In genomic region chr5:73857446-73857845, GRCh38 we compare ENCODE assay signal across 27 cellular contexts.
"Had no signal": no experiment of that assay in that cellular context is flagged by ENCODE, and none has a peak within 500 bp of the region (broad histone marks: within the 10 kb centered on the region; RNA-seq: fewer than 3 reads in every experiment).

No MANE protein-coding gene starts in this region.

- H3K27me3 Mint-ChIP-seq: progenitor cell of endocrine pancreas had no signal

- H3K4me3 Mint-ChIP-seq: dendritic cell treated with granulocyte-macrophage colony-stimulating factor and Interleukin-4, amounts not matched to agents 40 ng/mL and 50 ng/mL, for 4 days; naive thymus-derived CD4-positive, alpha-beta T cell; nephron; neural progenitor cell; stimulated activated naive CD8-positive, alpha-beta T cell treated with anti-CD3 and anti-CD28 coated beads, Interleukin-15, amount 100 ng/mL, for 72 hours had no signal

- H2AFZ ChIP-seq: neural progenitor cell, parathyroid adenoma had no signal

- H3K4me1 Mint-ChIP-seq: nephron; neural progenitor cell; stimulated activated naive CD8-positive, alpha-beta T cell treated with anti-CD3 and anti-CD28 coated beads, Interleukin-15, amount 100 ng/mL, for 72 hours had no signal

- H3K36me3 ChIP-seq: colonic mucosa, heart right ventricle, left lung, lower lobe of right lung, neural progenitor cell had no signal

- H3K4me3 ChIP-seq: colonic mucosa, esophagus squamous epithelium, heart right ventricle, left lung, lower lobe of right lung, neural progenitor cell, smooth muscle cell, thyroid gland had no signal

- H3K27ac ChIP-seq: colonic mucosa, esophagus squamous epithelium, left lung, lower lobe of right lung, neural progenitor cell, parathyroid adenoma, thyroid gland had no signal

- H3K9me3 ChIP-seq: colonic mucosa, esophagus squamous epithelium, heart right ventricle, left lung, lower lobe of right lung, thyroid gland had no signal

- H3K4me1 ChIP-seq: colonic mucosa, neural progenitor cell, parathyroid adenoma had no signal

- H3K4me2 ChIP-seq: neural progenitor cell, smooth muscle cell had no signal

- H3K27me3 ChIP-seq: colonic mucosa, esophagus squamous epithelium, heart right ventricle, left lung, neural progenitor cell, thyroid gland had no signal

- H3K79me2 ChIP-seq: parathyroid adenoma had no signal

- H3K36me3 Mint-ChIP-seq: naive thymus-derived CD4-positive, alpha-beta T cell; neural progenitor cell had no signal

- H3K9ac ChIP-seq: neural progenitor cell, parathyroid adenoma had no signal

- H3K27ac Mint-ChIP-seq: dendritic cell treated with granulocyte-macrophage colony-stimulating factor and Interleukin-4, amounts not matched to agents 40 ng/mL and 50 ng/mL, for 4 days; naive thymus-derived CD4-positive, alpha-beta T cell; nephron; neural progenitor cell; progenitor cell of endocrine pancreas; stimulated activated naive CD8-positive, alpha-beta T cell treated with anti-CD3 and anti-CD28 coated beads, Interleukin-15, amount 100 ng/mL, for 72 hours had no signal

- DNase-seq: colonic mucosa; effector memory CD4-positive, alpha-beta T cell; erythroblast; esophagus squamous epithelium; glutamatergic neuron; hippocampal formation; left cardiac atrium; left lung; lower lobe of right lung; mesendoderm; midbrain; naive thymus-derived CD4-positive, alpha-beta T cell; stimulated activated CD4-positive, alpha-beta T cell treated with anti-CD3 and anti-CD28 coated beads, Interleukin-12 subunit alpha, Interleukin-12 subunit beta, amount 100 ng/mL, for 4 hours; stimulated activated CD4-positive, alpha-beta T cell treated with anti-CD3 and anti-CD28 coated beads, Interleukin-1b, Interleukin-23, amount 100 ng/mL, for 48 hours; stimulated activated CD4-positive, alpha-beta T cell treated with anti-CD3 and anti-CD28 coated beads, Interleukin-4, amount 100 ng/mL, for 1 hour; stimulated activated CD8-positive, alpha-beta memory T cell treated with anti-CD3 and anti-CD28 coated beads, Interleukin-4, amount 100 ng/mL, for 48 hours; stimulated activated naive CD4-positive, alpha-beta T cell; stimulated activated naive CD8-positive, alpha-beta T cell treated with anti-CD3 and anti-CD28 coated beads, Interleukin-15, amount 100 ng/mL, for 72 hours; thyroid gland; trophoblast cell had no signal

- H3K9me3 Mint-ChIP-seq: dendritic cell treated with granulocyte-macrophage colony-stimulating factor and Interleukin-4, amounts not matched to agents 40 ng/mL and 50 ng/mL, for 4 days; naive thymus-derived CD4-positive, alpha-beta T cell; nephron; neural progenitor cell; stimulated activated naive CD8-positive, alpha-beta T cell treated with anti-CD3 and anti-CD28 coated beads, Interleukin-15, amount 100 ng/mL, for 72 hours had no signal
